In genomic region chr13:75372517-75372916, GRCh38 we compare ENCODE assay signal across 9 cellular contexts.
DNase-seq lines count a peak whose midpoint lies in the region; ATAC-seq, FAIRE-seq and TF ChIP-seq lines count a peak whose summit lies in the region.
"Had no signal": no experiment of that assay in that cellular context is flagged by ENCODE, and none has a peak within 500 bp of the region (broad histone marks: within the 10 kb centered on the region; RNA-seq: fewer than 3 reads in every experiment).

No MANE protein-coding gene starts in this region.

- H2AFZ ChIP-seq in GM12878 (ENCODE audit: control insufficient read depth, low read depth, low read length) (no peak overlapping the region), keratinocyte (ENCODE audit: control insufficient read depth, low read length) (no peak overlapping the region)

- H3K4me3 Mint-ChIP-seq in activated T-helper 1 cell treated with anti-CD3 and anti-CD28 coated beads, Interleukin-12 subunit alpha, Interleukin-12 subunit beta, Interleukin-2, Interleukin-4 antibody, amounts not matched to agents 30 ng/mL and 10 ng/mL and 1 ng/mL, durations not matched to agents 14 hours and 24 hours and 36 hours: no peak overlapping the region

- DNase-seq in CD1c-positive myeloid dendritic cell (ENCODE audit: extremely low spot score) (peak; percentile 57), NCI-H2171 treated with DMSO at 0.1 percent for 48 hours (lab: John Stamatoyannopoulos, UW) (peak; percentile 71), GM12878 (ENCODE audit: low read depth, low spot score) (no peak), keratinocyte (ENCODE audit: low read depth, low spot score) (no peak), superior temporal gyrus (ENCODE audit: extremely low spot score) (peak; percentile 80)
- DNase-seq in activated T-helper 1 cell treated with anti-CD3 and anti-CD28 coated beads, Interleukin-12 subunit alpha, Interleukin-12 subunit beta, Interleukin-2, Interleukin-4 antibody, amounts not matched to agents 30 ng/mL and 10 ng/mL and 1 ng/mL, durations not matched to agents 14 hours and 24 hours and 36 hours (ENCODE audit: low spot score): no peak

- H3K27ac Mint-ChIP-seq in activated T-helper 1 cell treated with anti-CD3 and anti-CD28 coated beads, Interleukin-12 subunit alpha, Interleukin-12 subunit beta, Interleukin-2, Interleukin-4 antibody, amounts not matched to agents 30 ng/mL and 10 ng/mL and 1 ng/mL, durations not matched to agents 14 hours and 24 hours and 36 hours: no peak overlapping the region

- H3K4me3 ChIP-seq in GM12878 (no peak overlapping the region), keratinocyte (ENCODE audit: control insufficient read depth in 2 of 3, extremely low read depth in 1 of 3, insufficient read depth in 2 of 3, low read depth in 1 of 3, low read length in 3 of 3) (no peak overlapping the region)
- H3K4me3 ChIP-seq: SJSA1 had no signal

- H3K9ac ChIP-seq in GM12878 (ENCODE audit: control insufficient read depth, insufficient read depth, low read length) (no peak overlapping the region), keratinocyte (ENCODE audit: control insufficient read depth, extremely low read depth, insufficient read depth, low read length) (no peak overlapping the region)

- no peaks in the 10 kb centered on the region for H3K9me1 ChIP-seq in keratinocyte (ENCODE audit: control insufficient read depth, extremely low read depth, insufficient read depth, low read length)

- RAD21 ChIA-PET in GM12878 (lab: Charles Lee; ENCODE audit: unreplicated experiment): interaction anchor here (0.6 to 5.4 kb wide), 15 partner anchors 22 to 323 kb away, joined by 3 to 46 read pairs (median 4); partner anchors contain the start of genes TBC1D4 and UCHL3

- H3K4me1 ChIP-seq in GM12878 (ENCODE audit: control insufficient read depth, insufficient read depth, low read length) (no peaks in the 10 kb centered on the region; the same call in 1 of the 2 replicates), keratinocyte (ENCODE audit: control insufficient read depth, extremely low read depth, insufficient read depth, low read length) (peaks cover 6% of the 10 kb centered on the region)

- WGBS in GM12878 (ENCODE audit: insufficient coverage, insufficient replicate concordance, low lambda C conversion rate, missing lambda C conversion rate): 5% methylated on average over 1 of the region's 1 CpG

- peaks cover 5% of the 10 kb centered on the region for H3K79me2 ChIP-seq in GM12878 (ENCODE audit: control insufficient read depth, insufficient read depth, low read length)
- peaks cover 4% of the 10 kb centered on the region for H3K79me2 ChIP-seq in keratinocyte (ENCODE audit: control insufficient read depth, insufficient read depth, low read length)

- H3K27me3 ChIP-seq in GM12878 (replicated peaks in 1 of 2; ENCODE audit: control insufficient read depth in 2 of 2, insufficient read depth in 2 of 2, low read length in 1 of 2) (no peaks in the 10 kb centered on the region), keratinocyte (ENCODE audit: control insufficient read depth, extremely low read depth, insufficient read depth, low read length) (no peaks in the 10 kb centered on the region)
- H3K27me3 ChIP-seq: SJSA1 had no signal

- CTCF ChIA-PET in GM12878 (lab: Yijun Ruan, JAX): interaction anchor here (0.5 to 6.4 kb wide), 37 partner anchors 10 to 493 kb away, joined by 3 to 47 read pairs (median 5); partner anchors contain the start of genes COMMD6, TBC1D4 and UCHL3

- H3K4me1 Mint-ChIP-seq in activated T-helper 1 cell treated with anti-CD3 and anti-CD28 coated beads, Interleukin-12 subunit alpha, Interleukin-12 subunit beta, Interleukin-2, Interleukin-4 antibody, amounts not matched to agents 30 ng/mL and 10 ng/mL and 1 ng/mL, durations not matched to agents 14 hours and 24 hours and 36 hours (ENCODE audit: low read depth): peaks cover 12% of the 10 kb centered on the region

- no peaks in the 10 kb centered on the region for H3K27me3 Mint-ChIP-seq in activated T-helper 1 cell treated with anti-CD3 and anti-CD28 coated beads, Interleukin-12 subunit alpha, Interleukin-12 subunit beta, Interleukin-2, Interleukin-4 antibody, amounts not matched to agents 30 ng/mL and 10 ng/mL and 1 ng/mL, durations not matched to agents 14 hours and 24 hours and 36 hours (ENCODE audit: insufficient read depth)

- no peak overlapping the region for H3K4me2 ChIP-seq in GM12878 (ENCODE audit: control insufficient read depth, insufficient read depth)
- H3K4me2 ChIP-seq in keratinocyte (ENCODE audit: control insufficient read depth, extremely low read depth, insufficient read depth, low read depth, low read length): no peak overlapping the region

- TF ChIP-seq CTCF in GM12878 (IDR thresholded peaks at IDR 0.05 in 2 of 3, conservative IDR thresholded peaks at IDR 0.05 in 1 of 3; ENCODE audit: control insufficient read depth in 2 of 3, extremely low read depth in 1 of 3, insufficient read depth in 1 of 3, low read depth in 3 of 3, low read length in 3 of 3) (peak; percentile 59 to 64 (median 61); a peak in 5 of 6 replicates), keratinocyte (optimal IDR thresholded peaks at IDR 0.05 in 1 of 3, IDR thresholded peaks at IDR 0.05 in 1 of 3, conservative IDR thresholded peaks at IDR 0.05 in 1 of 3; ENCODE audit: extremely low read depth in 1 of 3, insufficient read depth in 2 of 3, low read length in 3 of 3) (peak in 2 of 3 experiments; percentile 52 to 53)

- SMC1A ChIA-PET in GM12878 (lab: Charles Lee; ENCODE audit: uncharacterized antibody, unreplicated experiment): interaction anchor here (0.7 to 7.3 kb wide), 38 partner anchors 9 to 497 kb away, joined by 3 to 75 read pairs (median 5); partner anchors contain the start of genes TBC1D4 and UCHL3

- H4K20me1 ChIP-seq in GM12878 (ENCODE audit: control insufficient read depth, insufficient read depth) (no peaks in the 10 kb centered on the region), keratinocyte (ENCODE audit: control insufficient read depth, extremely low read depth, insufficient read depth, low read length) (no peaks in the 10 kb centered on the region)

- H3K9me3 Mint-ChIP-seq in activated T-helper 1 cell treated with anti-CD3 and anti-CD28 coated beads, Interleukin-12 subunit alpha, Interleukin-12 subunit beta, Interleukin-2, Interleukin-4 antibody, amounts not matched to agents 30 ng/mL and 10 ng/mL and 1 ng/mL, durations not matched to agents 14 hours and 24 hours and 36 hours: no peaks in the 10 kb centered on the region

- FAIRE-seq in GM12878 (lab: Jason Lieb, UNC) (peak; percentile 27), keratinocyte (lab: Jason Lieb, UNC) (no peak)

- H3K9me3 ChIP-seq in GM12878 (replicated peaks; ENCODE audit: control insufficient read depth, insufficient read depth, low read length) (no peaks in the 10 kb centered on the region), keratinocyte (ENCODE audit: control insufficient read depth, low read depth, low read length) (no peaks in the 10 kb centered on the region)
- H3K9me3 ChIP-seq: SJSA1 had no signal

- H3K27ac ChIP-seq in GM12878 (ENCODE audit: control insufficient read depth, insufficient read depth): no peak overlapping the region
- H3K27ac ChIP-seq in keratinocyte (ENCODE audit: control insufficient read depth, insufficient read depth, low read length): no peak overlapping the region
- H3K27ac ChIP-seq: SJSA1 had no signal

- POLR2A ChIA-PET in GM12878 (lab: Charles Lee): interaction anchor here (0.7 to 1.8 kb wide), 3 partner anchors 110 to 478 kb away, joined by 3 to 6 read pairs (median 3); partner anchors contain the start of genes TBC1D4 and UCHL3

- no TSS peak for BruUV-seq in GM12878 (replicated peaks; lab: Mats Ljungman, UMichigan)

- H3K36me3 ChIP-seq in GM12878 (ENCODE audit: control insufficient read depth in 2 of 2, insufficient read depth in 2 of 2, low read length in 1 of 2) (no peaks in the 10 kb centered on the region), keratinocyte (ENCODE audit: control insufficient read depth in 2 of 2, extremely low read depth in 1 of 2, insufficient read depth in 2 of 2, low read length in 2 of 2) (no peaks in the 10 kb centered on the region)
- H3K36me3 ChIP-seq: SJSA1 had no signal

- no peak for TF ChIP-seq POLR2A in GM12878 (IDR thresholded peaks at IDR 0.05; ENCODE audit: low read depth, low read length)

- ATAC-seq in GM18861 (IDR thresholded peaks at IDR 0.05; ENCODE audit: unreplicated experiment): peak; percentile 74
- peak; percentile 53 for ATAC-seq in HG03060 (IDR thresholded peaks at IDR 0.05; ENCODE audit: low read depth, unreplicated experiment)
- peak; percentile 87 for ATAC-seq in GM12878

- dilution Hi-C loops in keratinocyte (cut with MboI; ENCODE audit: extremely low pct_ligation_motif_present, low sequenced_read_pairs): no loop called here

- no peak for TF ChIP-seq EP300 in GM12878 (IDR thresholded peaks at IDR 0.05; ENCODE audit: borderline replicate concordance in 1 of 2, control insufficient read depth in 1 of 2, low read depth in 2 of 2, low read length in 2 of 2)

- peak; percentile 78 for TF ChIP-seq RAD21 in GM12878 (IDR thresholded peaks at IDR 0.05; ENCODE audit: insufficient read depth, low read depth, low read length)

- in situ Hi-C loops in GM12878 (cut with MboI): loop anchor here (5.0 kb wide), 2 partner anchors 115 to 175 kb away; partner anchors contain the start of gene UCHL3

- intact Hi-C loops in GM12878 (cut with micrococcal nuclease; ENCODE audit: unreplicated experiment): loop anchor here (1.0 to 10.0 kb wide), 3 partner anchors 110 to 272 kb away; partner anchors contain the start of genes TBC1D4 and UCHL3
- intact Hi-C loops in activated T-helper 1 cell treated with anti-CD3 and anti-CD28 coated beads, Interleukin-12 subunit alpha, Interleukin-12 subunit beta, Interleukin-2, Interleukin-4 antibody, amounts not matched to agents 30 ng/mL and 10 ng/mL and 1 ng/mL, durations not matched to agents 14 hours and 24 hours and 36 hours (cut with micrococcal nuclease): loop anchor here (1.0 to 10.0 kb wide), 2 partner anchors 177 to 1102 kb away; partner anchors contain the start of gene UCHL3

- no peaks in the 10 kb centered on the region for H3K36me3 Mint-ChIP-seq in activated T-helper 1 cell treated with anti-CD3 and anti-CD28 coated beads, Interleukin-12 subunit alpha, Interleukin-12 subunit beta, Interleukin-2, Interleukin-4 antibody, amounts not matched to agents 30 ng/mL and 10 ng/mL and 1 ng/mL, durations not matched to agents 14 hours and 24 hours and 36 hours (ENCODE audit: low read depth)

TF ChIP-seq in GM12878, 131 proteins besides CTCF, POLR2A, EP300 and RAD21 (continues in another document):
- TF ChIP-seq SMC3 (IDR thresholded peaks at IDR 0.05; ENCODE audit: borderline replicate concordance, low read length): peak; percentile 45; the same call in 1 of the 2 replicates

Comparison
In these comparisons a context has a peak if more than half of its experiments do, and no peak if none do; other contexts are left out.
1. DNase-seq: peak in CD1c-positive myeloid dendritic cell (single experiment), NCI-H2171 treated with DMSO at 0.1 percent for 48 hours (single experiment) and superior temporal gyrus (single experiment); none in GM12878 (single experiment), keratinocyte (single experiment) and activated T-helper 1 cell treated with anti-CD3 and anti-CD28 coated beads, Interleukin-12 subunit alpha, Interleukin-12 subunit beta, Interleukin-2, Interleukin-4 antibody, amounts not matched to agents 30 ng/mL and 10 ng/mL and 1 ng/mL, durations not matched to agents 14 hours and 24 hours and 36 hours (single experiment).
2. Peak in every context shown above with its lines, with median percentiles within 50 percentile points of each other: ATAC-seq.